Comparison of ENCODE assay signal across 25 cellular contexts in the genomic region with DNA sequence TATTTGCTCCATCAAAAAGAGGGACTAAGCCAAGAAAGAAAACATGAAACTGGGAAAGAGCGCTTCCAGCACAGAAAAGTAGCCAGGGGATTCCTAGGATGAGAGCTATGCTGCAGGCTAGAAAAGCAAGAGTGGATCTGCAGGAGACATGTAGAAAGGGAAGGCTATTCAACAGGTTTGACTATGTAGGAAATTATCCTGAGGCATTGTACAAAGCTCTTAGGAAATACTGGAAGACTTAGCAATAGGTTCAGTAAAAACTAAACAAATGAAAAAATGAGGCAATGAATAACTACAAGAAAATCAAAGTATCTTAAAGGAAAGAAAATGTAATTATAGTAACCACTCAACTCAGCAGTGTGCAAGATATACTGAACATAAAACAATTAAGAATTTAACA.
DNase-seq lines count a peak whose midpoint lies in the region; ATAC-seq, FAIRE-seq and TF ChIP-seq lines count a peak whose summit lies in the region.
"Had no signal": no experiment of that assay in that cellular context is flagged by ENCODE, and none has a peak within 500 bp of the region (broad histone marks: within the 10 kb centered on the region; RNA-seq: fewer than 3 reads in every experiment).

No MANE protein-coding gene starts in this region.

- 17% methylated on average over 1 of the region's 1 CpG for WGBS in mammary epithelial cell (ENCODE audit: low coverage, missing lambda C conversion rate)

- no peaks in the 10 kb centered on the region for H3K79me2 ChIP-seq in mammary epithelial cell (ENCODE audit: insufficient read depth, low read length)

- no peaks in the 10 kb centered on the region for H3K4me1 ChIP-seq in mammary epithelial cell (ENCODE audit: insufficient read depth, low read length)
- H3K4me1 ChIP-seq: A549, Caco-2 had no signal

- no peak for TF ChIP-seq CTCF in mammary epithelial cell (conservative IDR thresholded peaks at IDR 0.05 in 1 of 2, IDR thresholded peaks at IDR 0.05 in 1 of 2; ENCODE audit: extremely low read depth in 1 of 2, insufficient read depth in 1 of 2, low read depth in 1 of 2, low read length in 2 of 2)
- no peak for TF ChIP-seq CTCF in MCF 10A (IDR thresholded peaks at IDR 0.05; ENCODE audit: unreplicated experiment)
- TF ChIP-seq CTCF in bronchial epithelial cell (IDR thresholded peaks at IDR 0.05; ENCODE audit: insufficient read depth, low read length, severe bottlenecking): no peak
- TF ChIP-seq CTCF in nephron progenitor cell (IDR thresholded peaks at IDR 0.05): no peak
- no peak for TF ChIP-seq CTCF in type B pancreatic cell (conservative IDR thresholded peaks at IDR 0.05)

- H3K9me3 ChIP-seq in mammary epithelial cell (replicated peaks; ENCODE audit: insufficient read depth, low read length): no peaks in the 10 kb centered on the region
- H3K9me3 ChIP-seq: A549; BLaER1 treated with 17β-estradiol and CSF1 and Interleukin-3, amounts not matched to agents 10 nM and 100 nM; Caco-2 had no signal

- H3K27ac Mint-ChIP-seq in MCF 10A (ENCODE audit: low read depth, unreplicated experiment) (no peak overlapping the region), nephron progenitor cell (peak overlapping the region; percentile 23), type B pancreatic cell (peak overlapping the region; percentile 46)
- H3K27ac Mint-ChIP-seq: B cell; CD4-positive, alpha-beta T cell; CD8-positive, alpha-beta T cell had no signal

- no peak for FAIRE-seq in bronchial epithelial cell (lab: Jason Lieb, UNC)
- FAIRE-seq: A549, D721Med, GM12878, GM12892, GM18507, GM19239 had no signal

- ATAC-seq in GM18867 (IDR thresholded peaks at IDR 0.05; ENCODE audit: unreplicated experiment) (no peak), HG03442 (IDR thresholded peaks at IDR 0.05; ENCODE audit: unreplicated experiment) (no peak)
- ATAC-seq: A549; CD8-positive, alpha-beta T cell; GM12878 had no signal

- no peak overlapping the region for H3K4me3 ChIP-seq in mammary epithelial cell (replicated peaks in 1 of 3; ENCODE audit: insufficient read depth in 1 of 3, low read depth in 2 of 3, low read length in 3 of 3)
- H3K4me3 ChIP-seq in bronchial epithelial cell (ENCODE audit: low read depth, low read length): no peak overlapping the region
- H3K4me3 ChIP-seq: A549; BLaER1 treated with 17β-estradiol and CSF1 and Interleukin-3, amounts not matched to agents 10 nM and 100 nM; GM12878 had no signal

- in situ Hi-C loops in mammary epithelial cell (cut with MboI; ENCODE audit: low sequenced_read_pairs in 2 of 2): no loop called here

- BruUV-seq in mammary epithelial cell (replicated peaks; lab: Mats Ljungman, UMichigan) (no TSS peak), MCF 10A (replicated peaks; lab: Mats Ljungman, UMichigan) (no TSS peak)

- H3K27me3 Mint-ChIP-seq in MCF 10A (ENCODE audit: insufficient read depth, unreplicated experiment) (no peaks in the 10 kb centered on the region), nephron progenitor cell (ENCODE audit: low read depth, poor library complexity) (no peaks in the 10 kb centered on the region), type B pancreatic cell (no peaks in the 10 kb centered on the region)
- H3K27me3 Mint-ChIP-seq: CD4-positive, alpha-beta T cell had no signal

- no peak overlapping the region for H2AFZ ChIP-seq in mammary epithelial cell (ENCODE audit: low read depth, low read length)

- dilution Hi-C loops in mammary epithelial cell (cut with HindIII; ENCODE audit: low sequenced_read_pairs): no loop called here

- POLR2A ChIA-PET in MCF 10A (lab: Yijun Ruan, JAX): no interaction called here

- H3K9me3 Mint-ChIP-seq in MCF 10A (ENCODE audit: unreplicated experiment) (peaks cover 8% of the 10 kb centered on the region), nephron progenitor cell (no peaks in the 10 kb centered on the region), type B pancreatic cell (no peaks in the 10 kb centered on the region)
- H3K9me3 Mint-ChIP-seq: CD4-positive, alpha-beta T cell had no signal

- H3K9ac ChIP-seq in mammary epithelial cell (ENCODE audit: insufficient read depth, low read length): no peak overlapping the region
- H3K9ac ChIP-seq: BLaER1 treated with 17β-estradiol and CSF1 and Interleukin-3, amounts not matched to agents 10 nM and 100 nM had no signal

- intact Hi-C loops in mammary epithelial cell (cut with micrococcal nuclease) (no loop called here), MCF 10A (cut with micrococcal nuclease) (no loop called here)

- CTCF ChIA-PET in mammary epithelial cell (lab: Charles Lee; ENCODE audit: low non-redundant PET): interaction anchor here (0.6 kb wide), 1 partner anchor 156 kb away, joined by 5 read pairs; no protein-coding TSS in a partner anchor
- CTCF ChIA-PET in MCF 10A (lab: Yijun Ruan, JAX): interaction anchor here (1.1 to 1.4 kb wide), 3 partner anchors 11 to 165 kb away, joined by 3 read pairs; no protein-coding TSS in a partner anchor

- H3K27me3 ChIP-seq in mammary epithelial cell (ENCODE audit: insufficient read depth, low read length): no peaks in the 10 kb centered on the region
- H3K27me3 ChIP-seq in bronchial epithelial cell (ENCODE audit: control insufficient read depth, insufficient read depth, low read length): no peaks in the 10 kb centered on the region
- H3K27me3 ChIP-seq: BLaER1 treated with 17β-estradiol and CSF1 and Interleukin-3, amounts not matched to agents 10 nM and 100 nM had no signal

- no peaks in the 10 kb centered on the region for H4K20me1 ChIP-seq in mammary epithelial cell (ENCODE audit: insufficient read depth, low read length)
- H4K20me1 ChIP-seq: BLaER1 treated with 17β-estradiol and CSF1 and Interleukin-3, amounts not matched to agents 10 nM and 100 nM had no signal

- DNase-seq in mammary epithelial cell (peak; percentile 39), MCF 10A (ENCODE audit: unreplicated experiment) (no peak), bronchial epithelial cell (ENCODE audit: low read depth) (peak; percentile 23), nephron progenitor cell (no peak), type B pancreatic cell (ENCODE audit: extremely low spot score, unreplicated experiment) (no peak), NCI-H146 (lab: John Stamatoyannopoulos, UW) (no peak)
- DNase-seq: AML-193; Caco-2; Calu3; CD4-positive, alpha-beta T cell; CD8-positive, alpha-beta T cell; DMS79 treated with DMSO at 0.1 percent for 48 hours; GDM1 had no signal

- H3K4me2 ChIP-seq in mammary epithelial cell (ENCODE audit: insufficient read depth, low read depth, low read length): no peak overlapping the region
- H3K4me2 ChIP-seq: A549; BLaER1 treated with 17β-estradiol and CSF1 and Interleukin-3, amounts not matched to agents 10 nM and 100 nM had no signal

- H3K4me3 Mint-ChIP-seq in MCF 10A (ENCODE audit: unreplicated experiment): no peak overlapping the region
- no peak overlapping the region for H3K4me3 Mint-ChIP-seq in nephron progenitor cell
- no peak overlapping the region for H3K4me3 Mint-ChIP-seq in type B pancreatic cell
- H3K4me3 Mint-ChIP-seq: B cell; CD4-positive, alpha-beta T cell; CD8-positive, alpha-beta T cell had no signal

- no peaks in the 10 kb centered on the region for H3K36me3 ChIP-seq in mammary epithelial cell (ENCODE audit: insufficient read depth, low read length)
- H3K36me3 ChIP-seq in bronchial epithelial cell (ENCODE audit: control insufficient read depth, insufficient read depth, low read length): no peaks in the 10 kb centered on the region
- H3K36me3 ChIP-seq: BLaER1 treated with 17β-estradiol and CSF1 and Interleukin-3, amounts not matched to agents 10 nM and 100 nM had no signal

- no peaks in the 10 kb centered on the region for H3K4me1 Mint-ChIP-seq in MCF 10A (ENCODE audit: insufficient read depth, unreplicated experiment)
- peaks cover 7% of the 10 kb centered on the region for H3K4me1 Mint-ChIP-seq in nephron progenitor cell
- no peaks in the 10 kb centered on the region for H3K4me1 Mint-ChIP-seq in type B pancreatic cell (ENCODE audit: unreplicated experiment)
- H3K4me1 Mint-ChIP-seq: B cell had no signal

- H3K36me3 Mint-ChIP-seq in MCF 10A (ENCODE audit: insufficient read depth, unreplicated experiment) (no peaks in the 10 kb centered on the region), nephron progenitor cell (ENCODE audit: low read depth) (no peaks in the 10 kb centered on the region), type B pancreatic cell (no peaks in the 10 kb centered on the region)
- H3K36me3 Mint-ChIP-seq: CD8-positive, alpha-beta T cell had no signal

- H3K27ac ChIP-seq in mammary epithelial cell (ENCODE audit: insufficient read depth, low read depth, low read length): no peak overlapping the region
- H3K27ac ChIP-seq: 22Rv1; A549; BLaER1 treated with 17β-estradiol and CSF1 and Interleukin-3, amounts not matched to agents 10 nM and 100 nM; C4-2B had no signal

Comparison
In these comparisons a context has a peak if more than half of its experiments do, and no peak if none do; other contexts are left out.
1. DNase-seq: peak in mammary epithelial cell (single experiment) and bronchial epithelial cell (single experiment); none in MCF 10A (single experiment), nephron progenitor cell (single experiment), type B pancreatic cell (single experiment) and NCI-H146 (single experiment).